12 cellular contexts compared by ENCODE assay signal in genomic region chr3:169659858-169660614, GRCh38. TPM values are rescaled to one million over a fixed set of nuclear protein-coding genes. Genes with fewer than 3 reads are reported as not detected.
DNase-seq lines count a peak whose midpoint lies in the region; FAIRE-seq and TF ChIP-seq lines count a peak whose summit lies in the region.
"Had no signal": no experiment of that assay in that cellular context is flagged by ENCODE, and none has a peak within 500 bp of the region (broad histone marks: within the 10 kb centered on the region; RNA-seq: fewer than 3 reads in every experiment).

No MANE protein-coding gene starts in this region.

- H3K23ac ChIP-seq in H1 (ENCODE audit: insufficient read length) = no peak overlapping the region
- H3K23ac ChIP-seq in mesenchymal stem cell (ENCODE audit: low read length in 2 of 2) = no peak overlapping the region

- H2BK20ac ChIP-seq in H1 (ENCODE audit: low read length) = 0 out of 2 replicates have a peak overlapping the region, but pooled peaks have one; percentile 62

- H3K36me3 Mint-ChIP-seq in activated naive CD4-positive, alpha-beta T cell treated with anti-CD3 and anti-CD28 coated beads, Interleukin-2, amount 10 ng/mL, durations not matched to agents 7 days and 5 days = peaks cover 2% of the 10 kb centered on the region
- H3K36me3 Mint-ChIP-seq in activated naive CD4-positive, alpha-beta T cell treated with anti-CD3 and anti-CD28 coated beads for 36 hours (ENCODE audit: low read depth) = no peaks in the 10 kb centered on the region
- H3K36me3 Mint-ChIP-seq in type B pancreatic cell = no peaks in the 10 kb centered on the region

- DNase-seq in activated naive CD4-positive, alpha-beta T cell treated with anti-CD3 and anti-CD28 coated beads, Interleukin-2, amount 10 ng/mL, durations not matched to agents 7 days and 5 days = no peak
- DNase-seq in activated naive CD4-positive, alpha-beta T cell treated with anti-CD3 and anti-CD28 coated beads for 36 hours = no peak
- DNase-seq in H1 (ENCODE audit: low read depth in 1 of 2, low spot score in 2 of 2) (peak in 1 of 2 experiments; percentile 54), type B pancreatic cell (ENCODE audit: extremely low spot score, unreplicated experiment) (no peak), SHP77 (lab: John Stamatoyannopoulos, UW) (no peak), mesenchymal stem cell (no peak), GF-D8 (lab: John Stamatoyannopoulos, UW) (no peak)
- DNase-seq: amygdala; NCI-H1417; stimulated activated CD8-positive, alpha-beta memory T cell treated with anti-CD3 and anti-CD28 coated beads, Interleukin-4, amount 100 ng/mL, for 48 hours; WERI-Rb-1 had no signal

- peaks cover 0 to 8% of the 10 kb centered on the region in 2 experiments for H4K20me1 ChIP-seq in H1 (replicated peaks in 1 of 2; ENCODE audit: control insufficient read depth in 1 of 2, insufficient read depth in 2 of 2, low read length in 2 of 2)

- H3K27ac Mint-ChIP-seq in activated naive CD4-positive, alpha-beta T cell treated with anti-CD3 and anti-CD28 coated beads, Interleukin-2, amount 10 ng/mL, durations not matched to agents 7 days and 5 days = no peak overlapping the region
- H3K27ac Mint-ChIP-seq in activated naive CD4-positive, alpha-beta T cell treated with anti-CD3 and anti-CD28 coated beads for 36 hours = no peak overlapping the region
- no peak overlapping the region for H3K27ac Mint-ChIP-seq in type B pancreatic cell

- H3K9ac ChIP-seq in H1 (replicated peaks in 1 of 4; ENCODE audit: extremely low read depth in 1 of 4, low read depth in 3 of 4, low read length in 3 of 4) = no peak overlapping the region; a peak in 2 of 7 replicates
- peak overlapping the region; percentile 93 for H3K9ac ChIP-seq in mucosa of stomach (ENCODE audit: low read length)
- H3K9ac ChIP-seq in mesenchymal stem cell (ENCODE audit: low read length) = no peak overlapping the region

- H3K14ac ChIP-seq in H1 (ENCODE audit: insufficient read length) = no peak overlapping the region
- H3K14ac ChIP-seq in mesenchymal stem cell (ENCODE audit: low read length in 2 of 2) = no peak overlapping the region

- H3K4me3 ChIP-seq in H1 (ENCODE audit: extremely low read depth in 1 of 4, insufficient read depth in 2 of 4, low read depth in 3 of 4, low read length in 4 of 4) (peak overlapping the region; percentile 17 to 75 (median 37); a peak in 5 of 8 replicates), mucosa of stomach (ENCODE audit: low read length) (peak overlapping the region; percentile 88), mesenchymal stem cell (ENCODE audit: insufficient read depth in 1 of 2, low read depth in 1 of 2, low read length in 2 of 2) (no peak overlapping the region)

- H3K23me2 ChIP-seq in H1 (ENCODE audit: low read depth, low read length) = peaks cover 28% of the 10 kb centered on the region

- H3K56ac ChIP-seq in H1 (replicated peaks; ENCODE audit: insufficient read length, low read depth, low read length) = no peak overlapping the region

- peak overlapping the region; percentile 97 to 100 for H3K4me2 ChIP-seq in H1 (ENCODE audit: insufficient read depth in 1 of 2, low read depth in 2 of 2, low read length in 2 of 2)
- no peak overlapping the region for H3K4me2 ChIP-seq in mesenchymal stem cell (ENCODE audit: low read length, poor library complexity, severe bottlenecking)

- intact Hi-C loops in activated naive CD4-positive, alpha-beta T cell treated with anti-CD3 and anti-CD28 coated beads for 36 hours (cut with micrococcal nuclease) = loop anchor here (1.0 to 10.0 kb wide), 8 partner anchors 8 to 1925 kb away; partner anchors contain the start of genes PDCD10 and SERPINI1

- H3K4me3 Mint-ChIP-seq in activated naive CD4-positive, alpha-beta T cell treated with anti-CD3 and anti-CD28 coated beads, Interleukin-2, amount 10 ng/mL, durations not matched to agents 7 days and 5 days = peak overlapping the region; percentile 71
- H3K4me3 Mint-ChIP-seq in activated naive CD4-positive, alpha-beta T cell treated with anti-CD3 and anti-CD28 coated beads for 36 hours = no peak overlapping the region
- H3K4me3 Mint-ChIP-seq in type B pancreatic cell = peak overlapping the region; percentile 91

- peaks cover 79% of the 10 kb centered on the region for H3K27me3 Mint-ChIP-seq in activated naive CD4-positive, alpha-beta T cell treated with anti-CD3 and anti-CD28 coated beads, Interleukin-2, amount 10 ng/mL, durations not matched to agents 7 days and 5 days
- peaks cover 71% of the 10 kb centered on the region for H3K27me3 Mint-ChIP-seq in activated naive CD4-positive, alpha-beta T cell treated with anti-CD3 and anti-CD28 coated beads for 36 hours (ENCODE audit: low read depth)
- peaks cover 78% of the 10 kb centered on the region for H3K27me3 Mint-ChIP-seq in type B pancreatic cell

- H3K4me1 Mint-ChIP-seq in activated naive CD4-positive, alpha-beta T cell treated with anti-CD3 and anti-CD28 coated beads, Interleukin-2, amount 10 ng/mL, durations not matched to agents 7 days and 5 days = peaks cover 41% of the 10 kb centered on the region
- H3K4me1 Mint-ChIP-seq in activated naive CD4-positive, alpha-beta T cell treated with anti-CD3 and anti-CD28 coated beads for 36 hours (ENCODE audit: low read depth) = peaks cover 37% of the 10 kb centered on the region
- H3K4me1 Mint-ChIP-seq in type B pancreatic cell (ENCODE audit: unreplicated experiment) = peaks cover 56% of the 10 kb centered on the region

- no peak overlapping the region for H3K18ac ChIP-seq in H1 (ENCODE audit: extremely low read depth, low read length)
- no peak overlapping the region for H3K18ac ChIP-seq in mesenchymal stem cell (ENCODE audit: low read depth in 1 of 2, low read length in 2 of 2)

- peaks cover 26 to 69% (median 56%) of the 10 kb centered on the region in 4 experiments for H3K27me3 ChIP-seq in H1 (replicated peaks in 1 of 4; ENCODE audit: control insufficient read depth in 3 of 4, extremely low read depth in 1 of 4, insufficient read depth in 3 of 4, low read length in 3 of 4)
- H3K27me3 ChIP-seq in mucosa of stomach (ENCODE audit: control insufficient read depth, insufficient read depth, low read length) = peaks cover 25% of the 10 kb centered on the region
- H3K27me3 ChIP-seq in mesenchymal stem cell (ENCODE audit: control insufficient read depth in 1 of 2, insufficient read depth in 1 of 2, low read length in 2 of 2) = peaks cover 59 to 90% of the 10 kb centered on the region in 2 experiments

- peaks cover 2% of the 10 kb centered on the region; the same call in 1 of the 2 replicates for H3K79me1 ChIP-seq in H1 (ENCODE audit: low read depth, low read length)
- H3K79me1 ChIP-seq in mesenchymal stem cell (replicated peaks; ENCODE audit: low read length, poor library complexity, severe bottlenecking) = no peaks in the 10 kb centered on the region

- TF ChIP-seq CTCF in H1 (IDR thresholded peaks at IDR 0.05; ENCODE audit: control extremely low read depth in 1 of 3, insufficient read depth in 1 of 3, low read depth in 1 of 3, low read length in 3 of 3) = no peak
- no peak for TF ChIP-seq CTCF in type B pancreatic cell (conservative IDR thresholded peaks at IDR 0.05)

- no peaks in the 10 kb centered on the region for H3K79me2 ChIP-seq in H1 (ENCODE audit: control insufficient read depth in 1 of 2, insufficient read depth in 2 of 2, low read length in 2 of 2)

- H2AFZ ChIP-seq in H1 (ENCODE audit: low read length) (no peak overlapping the region), mesenchymal stem cell (ENCODE audit: low read depth, low read length) (no peak overlapping the region)

- CTCF ChIA-PET in activated naive CD4-positive, alpha-beta T cell treated with anti-CD3 and anti-CD28 coated beads, Interleukin-2, amount 10 ng/mL, durations not matched to agents 7 days and 5 days (lab: Charles Lee) = interaction anchor here (1.0 to 2.4 kb wide), 3 partner anchors 9 to 510 kb away, joined by 3 to 9 read pairs (median 4); no protein-coding TSS in a partner anchor
- CTCF ChIA-PET in activated naive CD4-positive, alpha-beta T cell treated with anti-CD3 and anti-CD28 coated beads for 36 hours (lab: Charles Lee) = interaction anchor here (0.9 kb wide), 1 partner anchor 9 kb away, joined by 3 read pairs; no protein-coding TSS in a partner anchor
- CTCF ChIA-PET in H1 (lab: Charles Lee; ENCODE audit: partially characterized antibody) = interaction anchor here (0.6 to 2.6 kb wide), 13 partner anchors 8 to 1570 kb away, joined by 3 to 13 read pairs (median 5); no protein-coding TSS in a partner anchor

- TF ChIP-seq EP300 in H1 (IDR thresholded peaks at IDR 0.05; ENCODE audit: borderline replicate concordance in 1 of 2, low read depth in 2 of 2, low read length in 2 of 2) = no peak

- no peak overlapping the region for H3K27ac ChIP-seq in H1 (ENCODE audit: low read depth, low read length)
- H3K27ac ChIP-seq in mesenchymal stem cell (ENCODE audit: low read length, poor library complexity, severe bottlenecking) = no peak overlapping the region
- H3K27ac ChIP-seq: WERI-Rb-1 had no signal

- 0% methylated on average over 23 of the region's 23 CpGs; no CpG with 5 or more reads in 1 of the 2 experiments for WGBS in H1 (ENCODE audit: extremely low coverage in 1 of 2, insufficient coverage in 1 of 2, insufficient read length in 1 of 2, insufficient replicate concordance in 2 of 2, low coverage in 1 of 2, low lambda C conversion rate in 2 of 2, missing lambda C conversion rate in 1 of 2), 2 experiments
- WGBS in mesenchymal stem cell = 12% methylated on average over 14 of the region's 23 CpGs

- H2BK15ac ChIP-seq in H1 (ENCODE audit: low read length) (no peak overlapping the region), mesenchymal stem cell (ENCODE audit: low read depth, poor library complexity, severe bottlenecking) (no peak overlapping the region)

- H4K8ac ChIP-seq in H1 (ENCODE audit: extremely low read depth, insufficient read depth, low read length) = no peak overlapping the region; the same call in 1 of the 2 replicates
- H4K8ac ChIP-seq in mesenchymal stem cell (ENCODE audit: low read length) = no peak overlapping the region

- H2BK5ac ChIP-seq in H1 (ENCODE audit: low read depth, low read length) (no peak overlapping the region), mesenchymal stem cell (ENCODE audit: low read depth, low read length, poor library complexity, severe bottlenecking) (no peak overlapping the region)

- no peak for FAIRE-seq in H1 (lab: Jason Lieb, UNC)

- H2BK120ac ChIP-seq in H1 (replicated peaks; ENCODE audit: low read depth, low read length) (no peak overlapping the region), mesenchymal stem cell (ENCODE audit: low read depth, low read length) (no peak overlapping the region)

- TF ChIP-seq RAD21 in H1 (IDR thresholded peaks at IDR 0.05 in 1 of 2, conservative IDR thresholded peaks at IDR 0.05 in 1 of 2; ENCODE audit: low read depth in 2 of 2, low read length in 2 of 2) = no peak

- no peak overlapping the region for H3K4ac ChIP-seq in H1 (replicated peaks; ENCODE audit: insufficient read length, low read depth, low read length)
- H3K4ac ChIP-seq in mesenchymal stem cell (ENCODE audit: low read depth in 1 of 2, low read length in 2 of 2) = no peak overlapping the region

- no peaks in the 10 kb centered on the region for H3K9me3 Mint-ChIP-seq in activated naive CD4-positive, alpha-beta T cell treated with anti-CD3 and anti-CD28 coated beads, Interleukin-2, amount 10 ng/mL, durations not matched to agents 7 days and 5 days
- no peaks in the 10 kb centered on the region for H3K9me3 Mint-ChIP-seq in activated naive CD4-positive, alpha-beta T cell treated with anti-CD3 and anti-CD28 coated beads for 36 hours
- no peaks in the 10 kb centered on the region for H3K9me3 Mint-ChIP-seq in type B pancreatic cell

- POLR2A ChIA-PET in H1 (lab: Charles Lee; ENCODE audit: partially characterized antibody) = interaction anchor here (1.2 kb wide), 1 partner anchor 512 kb away, joined by 4 read pairs; no protein-coding TSS in a partner anchor

- no peaks in the 10 kb centered on the region for H3K9me3 ChIP-seq in H1 (ENCODE audit: insufficient read depth in 2 of 2, low read depth in 1 of 2, low read length in 1 of 2)
- no peaks in the 10 kb centered on the region for H3K9me3 ChIP-seq in mucosa of stomach (ENCODE audit: control insufficient read depth, low read length)
- H3K9me3 ChIP-seq in mesenchymal stem cell (ENCODE audit: control insufficient read depth, low read length) = no peaks in the 10 kb centered on the region

- H4K91ac ChIP-seq in H1 (replicated peaks; ENCODE audit: insufficient read length, low read length) (no peak overlapping the region), mesenchymal stem cell (ENCODE audit: low read length) (no peak overlapping the region)

- TF ChIP-seq POLR2A in H1 (IDR thresholded peaks at IDR 0.05; ENCODE audit: control extremely low read depth in 1 of 2, low read depth in 2 of 2, low read length in 2 of 2) = no peak

- H3K4me1 ChIP-seq in H1 (replicated peaks in 1 of 4; ENCODE audit: control insufficient read depth in 3 of 4, insufficient read depth in 4 of 4, low read length in 3 of 4) (peaks cover 8 to 25% (median 17%) of the 10 kb centered on the region in 4 experiments), mucosa of stomach (ENCODE audit: control insufficient read depth, insufficient read depth, low read length) (peaks cover 36% of the 10 kb centered on the region), mesenchymal stem cell (ENCODE audit: control insufficient read depth, insufficient read depth, low read depth, low read length) (peaks cover 23% of the 10 kb centered on the region)

- no peak overlapping the region for H2AK5ac ChIP-seq in H1 (ENCODE audit: low read depth, low read length)
- H2AK5ac ChIP-seq in mesenchymal stem cell (ENCODE audit: low read length, severe bottlenecking) = no peak overlapping the region

- H3K36me3 ChIP-seq in H1 (ENCODE audit: control insufficient read depth in 2 of 4, insufficient read depth in 4 of 4, low read length in 3 of 4) = no peaks in the 10 kb centered on the region
- no peaks in the 10 kb centered on the region for H3K36me3 ChIP-seq in mucosa of stomach (ENCODE audit: control insufficient read depth, insufficient read depth, low read length)
- no peaks in the 10 kb centered on the region for H3K36me3 ChIP-seq in mesenchymal stem cell (ENCODE audit: control insufficient read depth in 1 of 2, insufficient read depth in 2 of 2, low read depth in 1 of 2, low read length in 2 of 2)
- H3K36me3 ChIP-seq: WERI-Rb-1 had no signal

- no peak overlapping the region for H4K5ac ChIP-seq in H1 (ENCODE audit: insufficient read length, low read depth, low read length)

- peak overlapping the region; percentile 85; the same call in 1 of the 2 replicates for H2BK12ac ChIP-seq in H1 (ENCODE audit: low read depth, low read length)
- H2BK12ac ChIP-seq in mesenchymal stem cell (ENCODE audit: low read length in 2 of 2) = no peak overlapping the region

RNA-seq across cellular contexts. Expression of gene MECOM, which starts 3.5 kb away (rescaled TPM):
- total RNA-seq in activated naive CD4-positive, alpha-beta T cell treated with anti-CD3 and anti-CD28 coated beads for 36 hours = not detected
- total RNA-seq in H1 (2021; fragmentation: NEBNext Ultra II Directional; extraction: Animal tissue kit (Norgen Biotek cat#: 25700)) = 0.69 and 0.78 TPM in 2 replicates
- polyA plus RNA-seq in H1 (2011; rRNA removed) = 0.03 and 0.11 TPM in 2 replicates
- 0.26 TPM for polyA plus RNA-seq in H1 (2011; cell fraction: cytosol; rRNA removed)
- 0.21 TPM for polyA plus RNA-seq in H1 (2011; cell fraction: nucleus; rRNA removed)
- polyA plus RNA-seq in H1 (2012, experiment 1 of 2) = 0.09 to 1.1 TPM (median 0.18 TPM) in 4 replicates
- not detected for polyA plus RNA-seq in H1 (2012, experiment 2 of 2)
- 0.18 TPM for polyA plus RNA-seq in H1 (2013, experiment 1 of 2)
- polyA plus RNA-seq in H1 (2013, experiment 2 of 2) = 0.11 TPM
- 0.07 and 1.1 TPM in 2 replicates for polyA minus RNA-seq in H1 (2011; rRNA and poly(A)+ RNA removed)
- polyA minus RNA-seq in H1 (2011; cell fraction: cytosol; rRNA and poly(A)+ RNA removed) = not detected
- 0.30 TPM for polyA minus RNA-seq in H1 (2011; cell fraction: nucleus; rRNA and poly(A)+ RNA removed)
- total RNA-seq in type B pancreatic cell (ENCODE audit: low replicate concordance) = 21.1 and 51.1 TPM in 2 replicates
- polyA plus RNA-seq in mesenchymal stem cell (2013, experiment 1 of 2) = 0.54 TPM
- 0.22 TPM for polyA plus RNA-seq in mesenchymal stem cell (2013, experiment 2 of 2)

Comparison
In these comparisons a context has a peak if more than half of its experiments do, and no peak if none do; other contexts are left out.
1. H3K4me3 ChIP-seq: peak in H1 (4 of 4) and mucosa of stomach (single experiment); none in mesenchymal stem cell (0 of 2).
2. RNA of gene MECOM, which starts 3.5 kb away (total RNA-seq): 21.1 to 51.1 TPM in type B pancreatic cell; 0.69 to 0.78 TPM in H1 and not detected in activated naive CD4-positive, alpha-beta T cell treated with anti-CD3 and anti-CD28 coated beads for 36 hours; every median in the first group is over 10 times any median in the second.